In the genomic region with DNA sequence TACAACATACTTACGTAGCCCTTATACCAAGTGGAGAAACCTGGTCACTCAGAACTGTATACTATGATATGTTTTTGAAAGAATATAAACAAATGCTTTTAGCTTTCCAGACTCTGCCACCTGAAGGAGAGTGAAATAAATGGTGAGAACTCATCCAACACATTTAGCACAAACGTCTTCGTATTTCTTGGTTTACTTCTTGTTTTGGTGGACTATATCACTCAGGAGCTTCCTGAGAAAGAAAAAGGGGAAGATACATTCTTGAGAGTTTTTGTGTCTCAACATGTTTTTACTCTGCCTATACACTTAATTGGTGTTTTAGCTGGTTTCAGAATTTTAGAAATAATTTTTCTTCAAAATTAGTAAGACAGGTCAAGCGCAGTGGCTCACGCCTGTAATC, we compare ENCODE assay signal across 39 cellular contexts. TPM values are rescaled to one million over a fixed set of nuclear protein-coding genes. Genes with fewer than 3 reads are reported as not detected.
"Had no signal": no experiment of that assay in that cellular context is flagged by ENCODE, and none has a peak within 500 bp of the region (broad histone marks: within the 10 kb centered on the region; RNA-seq: fewer than 3 reads in every experiment).

No MANE protein-coding gene starts in this region.

- DNase-seq: activated CD4-positive, alpha-beta T cell treated with anti-CD3 and anti-CD28 coated beads for 48 hours; activated CD4-positive, alpha-beta T cell treated with anti-CD3 and anti-CD28 coated beads, Interleukin-2, amount 50 U/mL, for 48 hours; activated CD8-positive, alpha-beta memory T cell treated with anti-CD3 and anti-CD28 coated beads for 24 hours; activated effector memory CD4-positive, alpha-beta T cell treated with anti-CD3 and anti-CD28 coated beads, Interleukin-2, amount 50 U/mL, for 16 hours; activated naive CD4-positive, alpha-beta T cell treated with anti-CD3 and anti-CD28 coated beads for 36 hours; activated naive CD8-positive, alpha-beta T cell treated with anti-CD3 and anti-CD28 coated beads for 36 hours; adrenal gland; aorta; dorsolateral prefrontal cortex; effector memory CD4-positive, alpha-beta T cell; head of caudate nucleus; immature natural killer cell; kidney; left colon; mammary epithelial cell; midbrain; naive thymus-derived CD4-positive, alpha-beta T cell; ovary; retina; stimulated activated CD4-positive, alpha-beta T cell treated with anti-CD3 and anti-CD28 coated beads, Interleukin-4, amount 100 ng/mL, for 4 hours; stimulated activated CD8-positive, alpha-beta memory T cell treated with anti-CD3 and anti-CD28 coated beads, Interleukin-4, amount 100 ng/mL, for 48 hours; stomach; T-helper 2 cell; thyroid gland; upper lobe of left lung had no signal

- H3K27me3 ChIP-seq: adrenal gland, dorsolateral prefrontal cortex, gastroesophageal sphincter, stomach, thyroid gland, upper lobe of left lung, vagina had no signal

- H3K36me3 ChIP-seq: adrenal gland, gastroesophageal sphincter, ovary, prostate gland, thyroid gland, upper lobe of left lung, vagina had no signal

- H3K4me1 ChIP-seq: adrenal gland, gastroesophageal sphincter, prostate gland, stomach, thyroid gland, upper lobe of left lung, vagina had no signal

- H3K9me3 ChIP-seq: adrenal gland, ovary, prostate gland, stomach, thyroid gland, upper lobe of left lung, vagina had no signal

- H3K4me3 ChIP-seq: adrenal gland, coronary artery, dorsolateral prefrontal cortex, gastroesophageal sphincter, ovary, prostate gland, skin epidermis, stomach, thyroid gland, upper lobe of left lung, vagina had no signal

- H3K27ac ChIP-seq: adrenal gland, coronary artery, dorsolateral prefrontal cortex, gastroesophageal sphincter, ovary, prostate gland, skin epidermis, stomach, thyroid gland, upper lobe of left lung, vagina, VCaP had no signal

- ATAC-seq: gastroesophageal sphincter; left colon; naive thymus-derived CD4-positive, alpha-beta T cell; sciatic nerve; stimulated activated memory B cell treated with anti-CD40 and anti-IgM and Interleukin-4, amounts not matched to agents 10 μg/mL and 1 μg/mL and 100 μg/mL, for 72 hours had no signal

RNA-seq across cellular contexts. Expression of gene CTAGE9, which starts 19.4 kb away (rescaled TPM):
- total RNA-seq: activated naive CD4-positive, alpha-beta T cell treated with anti-CD3 and anti-CD28 coated beads for 36 hours; activated naive CD8-positive, alpha-beta T cell treated with anti-CD3 and anti-CD28 coated beads for 36 hours; activated T-helper 1 cell treated with anti-CD3 and anti-CD28 coated beads, Interleukin-12 subunit alpha, Interleukin-12 subunit beta, Interleukin-2, Interleukin-4 antibody, amounts not matched to agents 30 ng/mL and 10 ng/mL and 1 ng/mL, durations not matched to agents 14 hours and 24 hours and 36 hours; adrenal gland; aorta; cardiac septum; cerebellum; dorsolateral prefrontal cortex; epithelial cell of proximal tubule; gastroesophageal sphincter; kidney; left colon; liver; mammary epithelial cell; naive thymus-derived CD4-positive, alpha-beta T cell; ovary; prostate gland; sciatic nerve; upper lobe of left lung; vagina had no signal
- polyA plus RNA-seq: adrenal gland; aorta; immature natural killer cell; liver; mammary epithelial cell; naive thymus-derived CD4-positive, alpha-beta T cell; neural cell; ovary; stomach had no signal

RNA-seq across cellular contexts. Expression of gene OR2A4, which starts 29.1 kb away (rescaled TPM):
- total RNA-seq: activated naive CD4-positive, alpha-beta T cell treated with anti-CD3 and anti-CD28 coated beads for 36 hours; activated naive CD8-positive, alpha-beta T cell treated with anti-CD3 and anti-CD28 coated beads for 36 hours; activated T-helper 1 cell treated with anti-CD3 and anti-CD28 coated beads, Interleukin-12 subunit alpha, Interleukin-12 subunit beta, Interleukin-2, Interleukin-4 antibody, amounts not matched to agents 30 ng/mL and 10 ng/mL and 1 ng/mL, durations not matched to agents 14 hours and 24 hours and 36 hours; adrenal gland; aorta; cerebellum; epithelial cell of proximal tubule; kidney; mammary epithelial cell; naive thymus-derived CD4-positive, alpha-beta T cell; ovary; prostate gland; sciatic nerve; thyroid gland; vagina had no signal
- polyA plus RNA-seq: immature natural killer cell; mammary epithelial cell; naive thymus-derived CD4-positive, alpha-beta T cell; neural cell; ovary; stomach had no signal
